In genomic region chr9:264231-264630, GRCh38 we compare ENCODE assay signal across 20 cellular contexts. TPM values are rescaled to one million over a fixed set of nuclear protein-coding genes. Genes with fewer than 3 reads are reported as not detected.
DNase-seq lines count a peak whose midpoint lies in the region; TF ChIP-seq lines count a peak whose summit lies in the region.
"Had no signal": no experiment of that assay in that cellular context is flagged by ENCODE, and none has a peak within 500 bp of the region (broad histone marks: within the 10 kb centered on the region; RNA-seq: fewer than 3 reads in every experiment).

No MANE protein-coding gene starts in this region.

- no peaks in the 10 kb centered on the region for H3K9me3 ChIP-seq in Loucy (ENCODE audit: insufficient read depth, low read depth, low read length)
- H3K9me3 ChIP-seq in neutrophil: no peaks in the 10 kb centered on the region
- H3K9me3 ChIP-seq: BLaER1 had no signal

- H3K9me3 Mint-ChIP-seq in T-helper 2 cell treated with Interferon-gamma antibody and Interleukin-4, amounts not matched to agents 5 μg/mL and 100 μg/mL, for 36 hours: peaks cover 1% of the 10 kb centered on the region
- no peaks in the 10 kb centered on the region for H3K9me3 Mint-ChIP-seq in activated naive CD8-positive, alpha-beta T cell treated with anti-CD3 and anti-CD28 coated beads for 36 hours
- H3K9me3 Mint-ChIP-seq: CD4-positive, alpha-beta T cell; CD8-positive, alpha-beta memory T cell; GM23338; H9; HFFc6 had no signal

- H2AFZ ChIP-seq in Loucy (ENCODE audit: low read length): no peak overlapping the region
- H2AFZ ChIP-seq: GM23338 had no signal

- H3K4me1 ChIP-seq in Loucy (ENCODE audit: insufficient read depth, low read length, poor library complexity, severe bottlenecking) (peaks cover 56% of the 10 kb centered on the region), neutrophil (ENCODE audit: control insufficient read depth in 1 of 2, insufficient read depth in 1 of 2, low read depth in 1 of 2, low read length in 1 of 2) (peaks cover 48 to 67% of the 10 kb centered on the region in 2 experiments)
- H3K4me1 ChIP-seq: BLaER1 had no signal

- H4K20me1 ChIP-seq in Loucy (ENCODE audit: insufficient read depth, low read length, poor library complexity, severe bottlenecking): no peaks in the 10 kb centered on the region
- H4K20me1 ChIP-seq: BLaER1 had no signal

- intact Hi-C loops in posterior vena cava (cut with DNase I): no loop called here

- H3K4me2 ChIP-seq in Loucy (ENCODE audit: low read depth, low read length, poor library complexity, severe bottlenecking): peak overlapping the region; percentile 59
- H3K4me2 ChIP-seq: BLaER1, GM23338 had no signal

- H3K27ac ChIP-seq in neutrophil: peak overlapping the region; percentile 69
- H3K27ac ChIP-seq: 22Rv1, BLaER1, C4-2B had no signal

- H3K4me3 ChIP-seq in Loucy (ENCODE audit: low read length, poor library complexity, severe bottlenecking) (peak overlapping the region; percentile 13), neutrophil (ENCODE audit: low read depth in 1 of 2, low read length in 1 of 2) (no peak overlapping the region)
- H3K4me3 ChIP-seq: BLaER1, GM12878, GM23338 had no signal

- peaks cover 45% of the 10 kb centered on the region for H3K79me2 ChIP-seq in Loucy (ENCODE audit: insufficient read depth, low read length)

- H3F3A ChIP-seq in Loucy (ENCODE audit: low read depth): peaks cover 9% of the 10 kb centered on the region; the same call in 1 of the 2 replicates

- H3K27me3 Mint-ChIP-seq in T-helper 2 cell treated with Interferon-gamma antibody and Interleukin-4, amounts not matched to agents 5 μg/mL and 100 μg/mL, for 36 hours (ENCODE audit: low read depth): peaks cover 6% of the 10 kb centered on the region
- H3K27me3 Mint-ChIP-seq in activated naive CD8-positive, alpha-beta T cell treated with anti-CD3 and anti-CD28 coated beads for 36 hours: no peaks in the 10 kb centered on the region
- H3K27me3 Mint-ChIP-seq: B cell; CD4-positive, alpha-beta T cell had no signal

- H3K27me3 ChIP-seq in Loucy (ENCODE audit: insufficient read depth, low read length, poor library complexity, severe bottlenecking): no peaks in the 10 kb centered on the region
- H3K27me3 ChIP-seq in neutrophil: no peaks in the 10 kb centered on the region
- H3K27me3 ChIP-seq: BLaER1 had no signal

- no peaks in the 10 kb centered on the region for H3K9me2 ChIP-seq in Loucy (replicated peaks; ENCODE audit: low read depth, low read length)

- H3K27ac Mint-ChIP-seq in T-helper 2 cell treated with Interferon-gamma antibody and Interleukin-4, amounts not matched to agents 5 μg/mL and 100 μg/mL, for 36 hours: peak overlapping the region; percentile 32
- H3K27ac Mint-ChIP-seq in activated naive CD8-positive, alpha-beta T cell treated with anti-CD3 and anti-CD28 coated beads for 36 hours: no peak overlapping the region
- H3K27ac Mint-ChIP-seq: B cell; CD4-positive, alpha-beta T cell; GM23338; H9; HFFc6 had no signal

- H3K4me3 Mint-ChIP-seq in T-helper 2 cell treated with Interferon-gamma antibody and Interleukin-4, amounts not matched to agents 5 μg/mL and 100 μg/mL, for 36 hours: peak overlapping the region; percentile 28
- no peak overlapping the region for H3K4me3 Mint-ChIP-seq in activated naive CD8-positive, alpha-beta T cell treated with anti-CD3 and anti-CD28 coated beads for 36 hours
- H3K4me3 Mint-ChIP-seq: B cell; CD4-positive, alpha-beta T cell; CD8-positive, alpha-beta memory T cell; GM23338; H9; HFFc6 had no signal

- peak overlapping the region; percentile 29 for H3K9ac ChIP-seq in Loucy (ENCODE audit: low read depth, low read length, poor library complexity, severe bottlenecking)
- H3K9ac ChIP-seq: BLaER1 had no signal

- TF ChIP-seq CTCF in Loucy (conservative IDR thresholded peaks at IDR 0.05; ENCODE audit: low read length): no peak
- no peak for TF ChIP-seq CTCF in neutrophil (IDR thresholded peaks at IDR 0.05)

- peaks cover 25% of the 10 kb centered on the region for H3K36me3 Mint-ChIP-seq in T-helper 2 cell treated with Interferon-gamma antibody and Interleukin-4, amounts not matched to agents 5 μg/mL and 100 μg/mL, for 36 hours (ENCODE audit: low read depth)
- peaks cover 3% of the 10 kb centered on the region for H3K36me3 Mint-ChIP-seq in activated naive CD8-positive, alpha-beta T cell treated with anti-CD3 and anti-CD28 coated beads for 36 hours
- H3K36me3 Mint-ChIP-seq: CD8-positive, alpha-beta memory T cell had no signal

- H3K36me3 ChIP-seq in Loucy (ENCODE audit: insufficient read depth, low read length): no peaks in the 10 kb centered on the region
- H3K36me3 ChIP-seq in neutrophil: no peaks in the 10 kb centered on the region
- H3K36me3 ChIP-seq: BLaER1 had no signal

- H3K4me1 Mint-ChIP-seq in T-helper 2 cell treated with Interferon-gamma antibody and Interleukin-4, amounts not matched to agents 5 μg/mL and 100 μg/mL, for 36 hours (ENCODE audit: low read depth): peaks cover 51% of the 10 kb centered on the region
- H3K4me1 Mint-ChIP-seq in activated naive CD8-positive, alpha-beta T cell treated with anti-CD3 and anti-CD28 coated beads for 36 hours: peaks cover 14% of the 10 kb centered on the region
- H3K4me1 Mint-ChIP-seq: GM23338 had no signal

- DNase-seq in T-helper 2 cell treated with Interferon-gamma antibody and Interleukin-4, amounts not matched to agents 5 μg/mL and 100 μg/mL, for 36 hours (ENCODE audit: low spot score): no peak
- DNase-seq in T-helper 2 cell: no peak
- no peak for DNase-seq in posterior vena cava (ENCODE audit: low spot score)
- no peak for DNase-seq in activated naive CD8-positive, alpha-beta T cell treated with anti-CD3 and anti-CD28 coated beads for 36 hours
- DNase-seq: CD4-positive, alpha-beta T cell; CD8-positive, alpha-beta memory T cell; DMS 273 treated with DMSO at 0.1 percent for 48 hours; DMS79; EL; GDM1; H9; HFFc6 had no signal

RNA-seq across cellular contexts. Expression of gene DOCK8, which starts 49.6 kb away (rescaled TPM):
- total RNA-seq in posterior vena cava: 10 to 100 TPM; 17.9 to 20.6 TPM
- total RNA-seq in activated naive CD8-positive, alpha-beta T cell treated with anti-CD3 and anti-CD28 coated beads for 36 hours: 100 to 1,000 TPM; 130 to 132 TPM

Comparison
In these comparisons a context has a peak if more than half of its experiments do, and no peak if none do; other contexts are left out.
1. RNA of gene DOCK8, which starts 49.6 kb away (total RNA-seq): 130 to 132 TPM in activated naive CD8-positive, alpha-beta T cell treated with anti-CD3 and anti-CD28 coated beads for 36 hours; 17.9 to 20.6 TPM in posterior vena cava; every median in the first group is over 4 times any median in the second.